1 cellular context compared by ENCODE assay signal in the genomic region with DNA sequence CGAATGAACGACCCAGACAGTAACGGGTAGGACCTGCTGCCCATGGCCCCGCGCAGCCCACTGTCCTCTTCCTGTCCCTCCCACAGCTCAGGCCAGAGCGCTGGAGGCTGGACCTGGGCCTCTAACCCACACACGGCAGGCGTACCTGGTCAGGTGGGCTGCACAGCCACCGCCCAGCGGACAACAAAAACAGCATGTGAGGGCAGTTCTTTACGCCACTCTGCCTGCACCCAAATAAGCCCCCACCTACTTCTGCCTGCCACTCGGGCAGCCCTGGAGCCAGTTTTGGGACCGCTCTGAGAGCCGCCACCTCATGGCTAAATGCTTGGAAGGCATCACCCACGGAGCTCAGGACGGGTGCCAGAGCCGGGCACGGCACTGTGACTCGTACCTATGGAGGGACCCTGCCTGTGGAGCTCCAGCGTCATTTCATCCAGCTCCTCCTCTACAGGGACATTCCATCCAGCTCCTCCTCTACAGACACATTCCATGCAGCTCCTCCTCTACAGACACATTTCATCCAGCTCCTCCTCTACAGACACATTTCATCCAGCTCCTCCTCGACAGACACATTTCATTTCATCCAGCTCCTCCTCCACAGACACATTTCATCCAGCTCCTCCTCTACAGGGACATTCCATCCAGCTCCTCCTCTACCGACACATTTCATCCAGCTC.
TF ChIP-seq lines count a peak whose summit lies in the region.

No MANE protein-coding gene starts in this region.

TF ChIP-seq in SK-N-SH treated with all-trans-retinoic acid at 6 μM for 48 hours, 23 proteins besides CTCF, POLR2A, EP300 and RAD21 (continued from another document):
- TF ChIP-seq, protein P1, sequence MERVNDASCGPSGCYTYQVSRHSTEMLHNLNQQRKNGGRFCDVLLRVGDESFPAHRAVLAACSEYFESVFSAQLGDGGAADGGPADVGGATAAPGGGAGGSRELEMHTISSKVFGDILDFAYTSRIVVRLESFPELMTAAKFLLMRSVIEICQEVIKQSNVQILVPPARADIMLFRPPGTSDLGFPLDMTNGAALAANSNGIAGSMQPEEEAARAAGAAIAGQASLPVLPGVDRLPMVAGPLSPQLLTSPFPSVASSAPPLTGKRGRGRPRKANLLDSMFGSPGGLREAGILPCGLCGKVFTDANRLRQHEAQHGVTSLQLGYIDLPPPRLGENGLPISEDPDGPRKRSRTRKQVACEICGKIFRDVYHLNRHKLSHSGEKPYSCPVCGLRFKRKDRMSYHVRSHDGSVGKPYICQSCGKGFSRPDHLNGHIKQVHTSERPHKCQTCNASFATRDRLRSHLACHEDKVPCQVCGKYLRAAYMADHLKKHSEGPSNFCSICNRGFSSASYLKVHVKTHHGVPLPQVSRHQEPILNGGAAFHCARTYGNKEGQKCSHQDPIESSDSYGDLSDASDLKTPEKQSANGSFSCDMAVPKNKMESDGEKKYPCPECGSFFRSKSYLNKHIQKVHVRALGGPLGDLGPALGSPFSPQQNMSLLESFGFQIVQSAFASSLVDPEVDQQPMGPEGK (CRISPR knock-in tag; IDR thresholded peaks at IDR 0.05; ENCODE audit: borderline replicate concordance), result no peak
